ENCODE assay signal across 22 cellular contexts in the genomic region with DNA sequence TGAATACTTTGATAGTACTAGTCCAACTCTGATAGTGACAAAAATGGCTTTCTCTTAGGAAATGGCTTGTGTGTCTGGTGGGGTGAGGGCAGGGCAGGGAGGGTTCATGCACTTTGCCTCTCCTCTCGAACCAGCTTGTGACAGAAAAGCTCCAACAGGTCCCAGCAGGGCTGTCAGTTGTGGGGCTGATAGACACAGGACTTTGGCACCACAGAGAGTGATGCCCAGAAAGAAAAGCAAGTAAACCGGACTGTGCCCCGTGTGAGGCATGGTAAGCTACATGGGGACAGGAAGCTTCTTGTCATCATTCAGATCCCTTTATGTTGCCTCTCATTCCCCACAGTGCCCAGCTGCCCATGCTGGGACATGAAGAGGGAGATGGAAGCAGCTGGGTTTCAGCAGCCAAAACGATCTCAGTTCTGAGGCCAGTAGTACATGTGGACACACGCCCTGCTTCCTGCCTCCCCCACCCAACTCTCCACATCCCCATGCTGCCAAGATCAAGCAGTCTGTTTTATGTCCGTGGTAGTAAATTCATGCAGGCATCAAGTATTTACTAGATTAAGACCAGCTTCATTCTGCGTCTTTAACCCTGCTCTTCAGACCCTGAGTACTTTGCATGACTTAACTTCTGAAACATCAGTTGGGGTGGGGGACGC. TPM values are rescaled to one million over a fixed set of nuclear protein-coding genes. Genes with fewer than 3 reads are reported as not detected.
DNase-seq lines count a peak whose midpoint lies in the region; ATAC-seq and TF ChIP-seq lines count a peak whose summit lies in the region.
"Had no signal": no experiment of that assay in that cellular context is flagged by ENCODE, and none has a peak within 500 bp of the region (broad histone marks: within the 10 kb centered on the region; RNA-seq: fewer than 3 reads in every experiment).

No MANE protein-coding gene starts in this region.

- WGBS in SK-N-SH (ENCODE audit: low lambda C conversion rate): 57% methylated on average over 8 of the region's 8 CpGs
- WGBS in prostate gland: 25% methylated on average over 8 of the region's 8 CpGs

- POLR2A ChIA-PET in SK-N-SH (lab: Yijun Ruan, JAX): no interaction called here
- POLR2A ChIA-PET in CD8-positive, alpha-beta T cell (lab: Charles Lee): interaction anchor here (0.7 kb wide), 1 partner anchor 9 kb away, joined by 3 read pairs; no protein-coding TSS in a partner anchor

- H3K36me3 ChIP-seq in SK-N-SH (replicated peaks in 1 of 2; ENCODE audit: control insufficient read depth in 1 of 2, insufficient read depth in 2 of 2, low read length in 1 of 2): no peaks in the 10 kb centered on the region
- no peaks in the 10 kb centered on the region for H3K36me3 ChIP-seq in fibroblast of lung (ENCODE audit: control insufficient read depth, insufficient read depth, low read length)
- H3K36me3 ChIP-seq in prostate gland: no peaks in the 10 kb centered on the region
- no peaks in the 10 kb centered on the region for H3K36me3 ChIP-seq in CD8-positive, alpha-beta T cell (ENCODE audit: insufficient read depth, low read length)
- H3K36me3 ChIP-seq: breast epithelium, esophagus muscularis mucosa, transverse colon had no signal

- CTCF ChIA-PET in SK-N-SH (lab: Yijun Ruan, JAX): no interaction called here
- CTCF ChIA-PET in CD8-positive, alpha-beta T cell (lab: Charles Lee): no interaction called here

- H2AFZ ChIP-seq in SK-N-SH (ENCODE audit: low read depth): no peak overlapping the region
- peak overlapping the region; percentile 52 for H2AFZ ChIP-seq in fibroblast of lung (ENCODE audit: low read length)

- H3K4me2 ChIP-seq in SK-N-SH (no peak overlapping the region), fibroblast of lung (ENCODE audit: extremely low read depth, insufficient read depth, low read length) (no peak overlapping the region)

- DNase-seq in SK-N-SH: no peak
- DNase-seq in SK-N-DZ (ENCODE audit: low spot score): peak; percentile 27
- peak in 1 of 2 donors; percentile 26 for DNase-seq in fibroblast of lung (ENCODE audit: low read depth in 2 of 2)
- DNase-seq in prostate gland (ENCODE audit: low spot score): peak; percentile 71
- DNase-seq in CD8-positive, alpha-beta T cell: no peak
- DNase-seq: activated CD4-positive, CD25-positive, alpha-beta regulatory T cell treated with anti-CD3 and anti-CD28 coated beads, Interleukin-2, amount 50 U/mL, for 72 hours; activated naive CD8-positive, alpha-beta T cell treated with anti-CD3 and anti-CD28 coated beads, Interleukin-2, amount 10 ng/mL, durations not matched to agents 7 days and 5 days; DMS153; HFFc6; kidney; NCI-H1417 treated with DMSO at 0.1 percent for 48 hours; nucleus accumbens; stimulated activated CD4-positive, alpha-beta T cell treated with anti-CD3 and anti-CD28 coated beads, Interleukin-1b, Interleukin-23, amount 100 ng/mL, for 48 hours; stimulated activated naive CD8-positive, alpha-beta T cell treated with anti-CD3 and anti-CD28 coated beads, Interleukin-15, Interleukin-2, amounts not matched to agents 100 U/mL and 50 U/mL, for 24 hours; transverse colon had no signal

- no peak overlapping the region for H3K9ac ChIP-seq in SK-N-SH
- H3K9ac ChIP-seq in fibroblast of lung (ENCODE audit: insufficient read depth, low read length): no peak overlapping the region

- no peaks in the 10 kb centered on the region for H3K9me2 ChIP-seq in SK-N-SH

- intact Hi-C loops in prostate gland (cut with DNase I): no loop called here
- intact Hi-C loops in CD8-positive, alpha-beta T cell (cut with DNase I, micrococcal nuclease): no loop called here

- no peaks in the 10 kb centered on the region for H3F3A ChIP-seq in SK-N-SH (replicated peaks; ENCODE audit: insufficient read depth)

- TF ChIP-seq CTCF in SK-N-SH (IDR thresholded peaks at IDR 0.05) (no peak), fibroblast of lung (conservative IDR thresholded peaks at IDR 0.05 in 1 of 2, IDR thresholded peaks at IDR 0.05 in 1 of 2; ENCODE audit: low read depth in 1 of 2, low read length in 2 of 2) (no peak), prostate gland (IDR thresholded peaks at IDR 0.05) (no peak)
- TF ChIP-seq CTCF in CD8-positive, alpha-beta T cell (IDR thresholded peaks at IDR 0.05): no peak

- ATAC-seq in SK-N-SH treated with all-trans-retinoic acid at 6 μM for 48 hours (peak; percentile 28; the same call in 1 of the 3 replicates), GM18873 (IDR thresholded peaks at IDR 0.05; ENCODE audit: low FRiP score, unreplicated experiment) (no peak), GM19328 (IDR thresholded peaks at IDR 0.05; ENCODE audit: unreplicated experiment) (no peak)
- no peak for ATAC-seq in CD8-positive, alpha-beta T cell
- ATAC-seq: sciatic nerve; stimulated activated naive CD8-positive, alpha-beta T cell treated with anti-CD3 and anti-CD28 coated beads, Interleukin-15, Interleukin-2, amounts not matched to agents 100 U/mL and 50 U/mL, for 24 hours had no signal

- H3K4me1 ChIP-seq in SK-N-SH (ENCODE audit: control insufficient read depth in 1 of 2, insufficient read depth in 2 of 2, low read depth in 1 of 2, low read length in 1 of 2) (peaks cover 0 to 8% of the 10 kb centered on the region in 2 experiments; a peak in 1 of 4 replicates), fibroblast of lung (ENCODE audit: control insufficient read depth, extremely low read depth, insufficient read depth, low read length) (no peaks in the 10 kb centered on the region), prostate gland (replicated peaks) (peaks cover 4% of the 10 kb centered on the region)
- no peaks in the 10 kb centered on the region for H3K4me1 ChIP-seq in CD8-positive, alpha-beta T cell (ENCODE audit: insufficient read depth, low read length)
- H3K4me1 ChIP-seq: breast epithelium, esophagus muscularis mucosa, transverse colon had no signal

- TF ChIP-seq RAD21 in SK-N-SH (IDR thresholded peaks at IDR 0.05; ENCODE audit: low read length): no peak

- no peaks in the 10 kb centered on the region for H3K79me2 ChIP-seq in SK-N-SH (ENCODE audit: insufficient read depth)
- no peaks in the 10 kb centered on the region for H3K79me2 ChIP-seq in fibroblast of lung (ENCODE audit: control insufficient read depth, insufficient read depth, low read length)

- no peaks in the 10 kb centered on the region for H3K36me3 Mint-ChIP-seq in CD8-positive, alpha-beta T cell
- H3K36me3 Mint-ChIP-seq: activated naive CD8-positive, alpha-beta T cell treated with anti-CD3 and anti-CD28 coated beads, Interleukin-2, amount 10 ng/mL, durations not matched to agents 7 days and 5 days had no signal

- H3K27ac ChIP-seq in SK-N-SH (ENCODE audit: low read depth in 2 of 2, low read length in 1 of 2) (no peak overlapping the region), fibroblast of lung (ENCODE audit: insufficient read depth, low read length) (no peak overlapping the region), prostate gland (no peak overlapping the region)
- no peak overlapping the region for H3K27ac ChIP-seq in CD8-positive, alpha-beta T cell (ENCODE audit: low read depth, low read length)
- H3K27ac ChIP-seq: breast epithelium, esophagus muscularis mucosa, transverse colon had no signal

- no peak overlapping the region for H3K4me3 Mint-ChIP-seq in CD8-positive, alpha-beta T cell
- H3K4me3 Mint-ChIP-seq: activated naive CD8-positive, alpha-beta T cell treated with anti-CD3 and anti-CD28 coated beads, Interleukin-2, amount 10 ng/mL, durations not matched to agents 7 days and 5 days; HFFc6 had no signal

- no peak overlapping the region for H3K27ac Mint-ChIP-seq in CD8-positive, alpha-beta T cell
- H3K27ac Mint-ChIP-seq: activated naive CD8-positive, alpha-beta T cell treated with anti-CD3 and anti-CD28 coated beads, Interleukin-2, amount 10 ng/mL, durations not matched to agents 7 days and 5 days; HFFc6 had no signal

- H3K27me3 ChIP-seq in SK-N-SH (ENCODE audit: insufficient read depth) (peaks cover 10% of the 10 kb centered on the region; the same call in 1 of the 2 replicates), fibroblast of lung (ENCODE audit: control insufficient read depth, insufficient read depth, low read length) (no peaks in the 10 kb centered on the region), prostate gland (replicated peaks; ENCODE audit: insufficient read depth) (no peaks in the 10 kb centered on the region)
- no peaks in the 10 kb centered on the region for H3K27me3 ChIP-seq in CD8-positive, alpha-beta T cell (ENCODE audit: insufficient read depth, low read length)
- H3K27me3 ChIP-seq: breast epithelium, dorsolateral prefrontal cortex, esophagus muscularis mucosa, transverse colon had no signal

- H3K4me1 Mint-ChIP-seq in CD8-positive, alpha-beta T cell (ENCODE audit: low read depth): no peaks in the 10 kb centered on the region
- H3K4me1 Mint-ChIP-seq: activated naive CD8-positive, alpha-beta T cell treated with anti-CD3 and anti-CD28 coated beads, Interleukin-2, amount 10 ng/mL, durations not matched to agents 7 days and 5 days had no signal

- no peaks in the 10 kb centered on the region for H3K27me3 Mint-ChIP-seq in CD8-positive, alpha-beta T cell (ENCODE audit: low read depth)

- H3K4me3 ChIP-seq in SK-N-SH (ENCODE audit: low read depth in 2 of 2, low read length in 1 of 2): no peak overlapping the region
- no peak overlapping the region for H3K4me3 ChIP-seq in fibroblast of lung (replicated peaks in 1 of 4; ENCODE audit: control extremely low read depth in 1 of 4, insufficient read depth in 1 of 4, low read depth in 3 of 4, low read length in 4 of 4)
- H3K4me3 ChIP-seq in prostate gland: no peak overlapping the region
- H3K4me3 ChIP-seq in CD8-positive, alpha-beta T cell (ENCODE audit: low read depth, low read length): no peak overlapping the region
- H3K4me3 ChIP-seq: breast epithelium, dorsolateral prefrontal cortex, esophagus muscularis mucosa, transverse colon had no signal

- no peak for TF ChIP-seq EP300 in SK-N-SH (IDR thresholded peaks at IDR 0.05; ENCODE audit: borderline replicate concordance in 1 of 2, low read depth in 1 of 2, low read length in 1 of 2)

- no peaks in the 10 kb centered on the region for H3K9me3 ChIP-seq in SK-N-SH
- H3K9me3 ChIP-seq in fibroblast of lung (ENCODE audit: control insufficient read depth, insufficient read depth, low read depth, low read length): no peaks in the 10 kb centered on the region
- H3K9me3 ChIP-seq in prostate gland: no peaks in the 10 kb centered on the region
- no peaks in the 10 kb centered on the region for H3K9me3 ChIP-seq in CD8-positive, alpha-beta T cell (ENCODE audit: low read length)
- H3K9me3 ChIP-seq: breast epithelium, esophagus muscularis mucosa, transverse colon had no signal

- H3K9me3 Mint-ChIP-seq in CD8-positive, alpha-beta T cell: no peaks in the 10 kb centered on the region
- H3K9me3 Mint-ChIP-seq: HFFc6 had no signal

- TF ChIP-seq POLR2A in prostate gland (IDR thresholded peaks at IDR 0.05): no peak

- H4K20me1 ChIP-seq in SK-N-SH (ENCODE audit: insufficient read depth): no peaks in the 10 kb centered on the region
- H4K20me1 ChIP-seq in fibroblast of lung (ENCODE audit: control insufficient read depth, extremely low read depth, insufficient read depth, low read length): no peaks in the 10 kb centered on the region

RNA-seq across cellular contexts. Expression of gene LIPC, which starts 29.7 kb away (rescaled TPM):
- polyA plus RNA-seq in SK-N-SH (2012; rRNA removed): not detected in 2 replicates
- polyA plus RNA-seq in SK-N-SH (2012; cell fraction: cytosol; rRNA removed): not detected in 2 replicates
- not detected in 2 replicates for polyA plus RNA-seq in SK-N-SH (2012; cell fraction: nucleus; rRNA removed)
- polyA plus RNA-seq in SK-N-DZ (2014; cell fraction: cytosol; rRNA removed): not detected in 2 replicates
- polyA plus RNA-seq in SK-N-DZ (2014; cell fraction: nucleus; rRNA removed): not detected in 2 replicates
- 3.1 and 4.0 TPM in 2 replicates for total RNA-seq in fibroblast of lung
- 0.51 and 0.82 TPM in 2 replicates for polyA plus RNA-seq in fibroblast of lung
- 0.81 and 1.3 TPM in 2 replicates for polyA plus RNA-seq in fibroblast of lung (2012)
- polyA minus RNA-seq in fibroblast of lung (ENCODE audit: low replicate concordance): 0.67 TPM in 1 of 2 replicates, not detected in the other
- under 1 TPM in 1 of 2 donors, not detected in 1; 0.14 TPM for total RNA-seq in prostate gland
- 1 to 10 TPM in 1 of 2 experiments, under 1 TPM in 1; 0.86 to 1.5 TPM for total RNA-seq in CD8-positive, alpha-beta T cell
- total RNA-seq: HFFc6 had no signal

Comparison
In these comparisons a context has a peak if more than half of its experiments do, and no peak if none do; other contexts are left out.
1. DNase-seq: peak in SK-N-DZ (single experiment) and prostate gland (single experiment); none in SK-N-SH (single experiment) and CD8-positive, alpha-beta T cell (0 of 7).